ENCODE assay signal across 27 cellular contexts in genomic region chr5:53891159-53891558, GRCh38.
DNase-seq lines count a peak whose midpoint lies in the region; ATAC-seq, FAIRE-seq and TF ChIP-seq lines count a peak whose summit lies in the region.
"Had no signal": no experiment of that assay in that cellular context is flagged by ENCODE, and none has a peak within 500 bp of the region (broad histone marks: within the 10 kb centered on the region; RNA-seq: fewer than 3 reads in every experiment).

No MANE protein-coding gene starts in this region.

- FAIRE-seq in urothelium cell line (lab: Jason Lieb, UNC): peak; percentile 40
- FAIRE-seq: A204.1, D721Med, GM18507 had no signal

- no peak for DNase-seq in stimulated activated naive CD8-positive, alpha-beta T cell treated with anti-CD3 and anti-CD28 coated beads, Interleukin-15, amount 100 ng/mL, for 72 hours
- DNase-seq in stimulated activated naive CD8-positive, alpha-beta T cell treated with anti-CD3 and anti-CD28 coated beads, Interleukin-15, Interleukin-2, amounts not matched to agents 100 U/mL and 50 U/mL, for 24 hours: no peak
- DNase-seq in right cardiac atrium (no peak), neural crest cell (ENCODE audit: low read depth, low spot score) (no peak), urothelium cell line (ENCODE audit: low spot score) (no peak), NCI-H1092 treated with DMSO at 0.1 percent for 48 hours (lab: John Stamatoyannopoulos, UW) (no peak), SK-N-DZ (ENCODE audit: low spot score) (no peak)
- DNase-seq: CD4-positive, alpha-beta T cell; GOT3; Karpas-422; NCI-H1092; NCI-H1436; NCI-H187; NCI-H2081 treated with DMSO at 0.1 percent for 48 hours; NCI-H2171; NCI-H226; NCI-H510A; NCI-H69; RPMI8226; SHP77 treated with DMSO at 0.1 percent for 48 hours; SK-N-SH had no signal

- no peaks in the 10 kb centered on the region for H3K36me3 Mint-ChIP-seq in neural crest cell (ENCODE audit: low read depth)

- intact Hi-C loops in right cardiac atrium (cut with DNase I): no loop called here

- H3K4me3 Mint-ChIP-seq in stimulated activated naive CD8-positive, alpha-beta T cell treated with anti-CD3 and anti-CD28 coated beads, Interleukin-15, amount 100 ng/mL, for 72 hours: no peak overlapping the region
- no peak overlapping the region for H3K4me3 Mint-ChIP-seq in neural crest cell
- H3K4me3 Mint-ChIP-seq: CD4-positive, alpha-beta T cell had no signal

- no peaks in the 10 kb centered on the region for H3K27me3 ChIP-seq in right cardiac atrium (ENCODE audit: control insufficient read depth, insufficient read depth)
- H3K27me3 ChIP-seq: BLaER1 treated with 17β-estradiol and CSF1 and Interleukin-3, amounts not matched to agents 10 nM and 100 nM had no signal

- H3K4me1 Mint-ChIP-seq in stimulated activated naive CD8-positive, alpha-beta T cell treated with anti-CD3 and anti-CD28 coated beads, Interleukin-15, amount 100 ng/mL, for 72 hours: no peaks in the 10 kb centered on the region
- H3K4me1 Mint-ChIP-seq in neural crest cell: no peaks in the 10 kb centered on the region

- no peak overlapping the region for H3K27ac Mint-ChIP-seq in stimulated activated naive CD8-positive, alpha-beta T cell treated with anti-CD3 and anti-CD28 coated beads, Interleukin-15, amount 100 ng/mL, for 72 hours
- H3K27ac Mint-ChIP-seq in neural crest cell (ENCODE audit: unreplicated experiment): peak overlapping the region; percentile 62
- H3K27ac Mint-ChIP-seq: CD4-positive, alpha-beta T cell had no signal

- no peak for TF ChIP-seq CTCF in neural crest cell (conservative IDR thresholded peaks at IDR 0.05)

- H3K27me3 Mint-ChIP-seq in stimulated activated naive CD8-positive, alpha-beta T cell treated with anti-CD3 and anti-CD28 coated beads, Interleukin-15, amount 100 ng/mL, for 72 hours: no peaks in the 10 kb centered on the region
- no peaks in the 10 kb centered on the region for H3K27me3 Mint-ChIP-seq in neural crest cell (ENCODE audit: low read depth)
- H3K27me3 Mint-ChIP-seq: CD4-positive, alpha-beta T cell had no signal

- 58% methylated on average over 4 of the region's 4 CpGs for WGBS in right cardiac atrium

- H3K9me3 ChIP-seq in right cardiac atrium (ENCODE audit: control insufficient read depth, low read length): no peaks in the 10 kb centered on the region
- H3K9me3 ChIP-seq: BLaER1 treated with 17β-estradiol and CSF1 and Interleukin-3, amounts not matched to agents 10 nM and 100 nM; SK-N-SH had no signal

- peaks cover 3% of the 10 kb centered on the region for H3K4me1 ChIP-seq in right cardiac atrium (ENCODE audit: control insufficient read depth, insufficient read depth, low read length)
- H3K4me1 ChIP-seq: BLaER1 treated with 17β-estradiol and CSF1 and Interleukin-3, amounts not matched to agents 10 nM and 100 nM had no signal

- peak; percentile 18 for ATAC-seq in stimulated activated naive CD8-positive, alpha-beta T cell treated with anti-CD3 and anti-CD28 coated beads, Interleukin-15, amount 100 ng/mL, for 72 hours
- ATAC-seq in stimulated activated naive CD8-positive, alpha-beta T cell treated with anti-CD3 and anti-CD28 coated beads, Interleukin-15, Interleukin-2, amounts not matched to agents 100 U/mL and 50 U/mL, for 24 hours: no peak
- ATAC-seq in right cardiac atrium (peak; percentile 48 to 66), HG03460 (IDR thresholded peaks at IDR 0.05; ENCODE audit: unreplicated experiment) (no peak)
- ATAC-seq: HCT116 had no signal

- H3K27ac ChIP-seq in right cardiac atrium (ENCODE audit: low read length): no peak overlapping the region
- H3K27ac ChIP-seq: BLaER1 treated with 17β-estradiol and CSF1 and Interleukin-3, amounts not matched to agents 10 nM and 100 nM had no signal

- no peaks in the 10 kb centered on the region for H3K9me3 Mint-ChIP-seq in stimulated activated naive CD8-positive, alpha-beta T cell treated with anti-CD3 and anti-CD28 coated beads, Interleukin-15, amount 100 ng/mL, for 72 hours
- no peaks in the 10 kb centered on the region for H3K9me3 Mint-ChIP-seq in neural crest cell
- H3K9me3 Mint-ChIP-seq: CD4-positive, alpha-beta T cell had no signal

- H3K4me3 ChIP-seq in right cardiac atrium (ENCODE audit: low read length): no peak overlapping the region
- H3K4me3 ChIP-seq: BLaER1 treated with 17β-estradiol and CSF1 and Interleukin-3, amounts not matched to agents 10 nM and 100 nM had no signal

Comparison
In these comparisons a context has a peak if more than half of its experiments do, and no peak if none do; other contexts are left out.
1. ATAC-seq: peak in stimulated activated naive CD8-positive, alpha-beta T cell treated with anti-CD3 and anti-CD28 coated beads, Interleukin-15, amount 100 ng/mL, for 72 hours (single experiment) and right cardiac atrium (2 of 2); none in stimulated activated naive CD8-positive, alpha-beta T cell treated with anti-CD3 and anti-CD28 coated beads, Interleukin-15, Interleukin-2, amounts not matched to agents 100 U/mL and 50 U/mL, for 24 hours (single experiment) and HG03460 (single experiment).